ENCODE assay signal across 1 cellular context in genomic region chrX:49292400-49293362, GRCh38.
TF ChIP-seq lines count a peak whose summit lies in the region.

No MANE protein-coding gene starts in this region.

TF ChIP-seq in A549, 52 proteins besides CTCF, POLR2A, EP300 and RAD21:
- TF ChIP-seq NR3C1 (IDR thresholded peaks at IDR 0.05) (no peak), JUNB (IDR thresholded peaks at IDR 0.05) (no peak), ATOH8 (CRISPR knock-in tag; IDR thresholded peaks at IDR 0.05; ENCODE audit: low read depth) (no peak), PBX3 (IDR thresholded peaks at IDR 0.05) (no peak), FOSL2 (IDR thresholded peaks at IDR 0.05) (no peak), FOSL2 (CRISPR knock-in tag; IDR thresholded peaks at IDR 0.05) (no peak), NFE2L2 (conservative IDR thresholded peaks at IDR 0.05; ENCODE audit: low read length) (no peak), ZC3H11A (IDR thresholded peaks at IDR 0.05) (no peak), CHD2 (IDR thresholded peaks at IDR 0.05; ENCODE audit: low read length, partially characterized antibody) (no peak), NPAS2 (CRISPR knock-in tag; IDR thresholded peaks at IDR 0.05; ENCODE audit: borderline replicate concordance) (no peak), HOXB5 (CRISPR knock-in tag; IDR thresholded peaks at IDR 0.05) (no peak), CBX2 (IDR thresholded peaks at IDR 0.05; ENCODE audit: borderline replicate concordance, low read depth) (no peak), MAZ (IDR thresholded peaks at IDR 0.05; ENCODE audit: borderline replicate concordance, low read depth, low read length) (no peak), HOXB13 (CRISPR knock-in tag; IDR thresholded peaks at IDR 0.05; ENCODE audit: low read depth) (no peak), EHF (CRISPR knock-in tag; IDR thresholded peaks at IDR 0.05) (no peak), MAFK (IDR thresholded peaks at IDR 0.05; ENCODE audit: partially characterized antibody) (no peak), ZSCAN20 (CRISPR knock-in tag; IDR thresholded peaks at IDR 0.05) (no peak), CBX8 (IDR thresholded peaks at IDR 0.05) (no peak)
